In the genomic region with DNA sequence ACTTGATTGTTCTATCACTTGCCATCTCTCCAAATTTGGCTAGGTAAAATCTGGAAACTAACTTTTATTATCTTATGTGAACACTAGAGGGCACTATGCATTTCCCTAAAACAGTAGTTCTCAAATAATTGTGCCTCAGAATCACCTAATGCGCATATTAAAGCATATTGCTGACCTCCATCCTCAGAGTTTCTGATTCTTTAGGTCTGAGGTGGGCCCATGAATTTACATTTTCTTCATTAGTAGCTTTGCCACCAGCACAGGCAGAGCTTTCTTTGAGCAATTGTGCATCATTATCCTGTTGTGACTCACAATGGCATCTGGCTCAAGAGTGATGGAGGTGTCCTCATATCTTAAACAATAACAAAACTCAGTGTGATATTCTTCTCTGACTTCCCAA, we compare ENCODE assay signal across 10 cellular contexts. TPM values are rescaled to one million over a fixed set of nuclear protein-coding genes. Genes with fewer than 3 reads are reported as not detected.
DNase-seq lines count a peak whose midpoint lies in the region; ATAC-seq, FAIRE-seq and TF ChIP-seq lines count a peak whose summit lies in the region.
"Had no signal": no experiment of that assay in that cellular context is flagged by ENCODE, and none has a peak within 500 bp of the region (broad histone marks: within the 10 kb centered on the region; RNA-seq: fewer than 3 reads in every experiment).

No MANE protein-coding gene starts in this region.

- no peak overlapping the region for H3K4ac ChIP-seq in H1 (replicated peaks; ENCODE audit: insufficient read length, low read depth, low read length)

- H4K91ac ChIP-seq in H1 (replicated peaks; ENCODE audit: insufficient read length, low read length), result no peak overlapping the region

- H3K9me3 ChIP-seq in BE2C, result no peaks in the 10 kb centered on the region
- no peaks in the 10 kb centered on the region for H3K9me3 ChIP-seq in H1 (ENCODE audit: insufficient read depth in 2 of 2, low read depth in 1 of 2, low read length in 1 of 2)
- H3K9me3 ChIP-seq: HAP-1 had no signal

- H3K4me3 ChIP-seq in BE2C (ENCODE audit: low read depth, low read length), result no peak overlapping the region
- H3K4me3 ChIP-seq in H1 (ENCODE audit: extremely low read depth in 1 of 4, insufficient read depth in 2 of 4, low read depth in 3 of 4, low read length in 4 of 4), result no peak overlapping the region
- H3K4me3 ChIP-seq in retinal pigment epithelial cell (ENCODE audit: low read length), result no peak overlapping the region
- H3K4me3 ChIP-seq: HAP-1 had no signal

- TF ChIP-seq EP300 in H1 (IDR thresholded peaks at IDR 0.05; ENCODE audit: borderline replicate concordance in 1 of 2, low read depth in 2 of 2, low read length in 2 of 2), result no peak

- no peak for TF ChIP-seq POLR2A in H1 (IDR thresholded peaks at IDR 0.05; ENCODE audit: control extremely low read depth in 1 of 2, low read depth in 2 of 2, low read length in 2 of 2)

- H3K23ac ChIP-seq in H1 (ENCODE audit: insufficient read length), result no peak overlapping the region

- H3K79me1 ChIP-seq in H1 (ENCODE audit: low read depth, low read length), result no peaks in the 10 kb centered on the region

- no peaks in the 10 kb centered on the region for H3K4me1 ChIP-seq in BE2C
- H3K4me1 ChIP-seq in H1 (replicated peaks in 1 of 4; ENCODE audit: control insufficient read depth in 3 of 4, insufficient read depth in 4 of 4, low read length in 3 of 4), result peaks cover 0 to 3% (median 0%) of the 10 kb centered on the region in 4 experiments; a peak in 1 of 7 replicates

- H4K8ac ChIP-seq in H1 (ENCODE audit: extremely low read depth, insufficient read depth, low read length), result no peak overlapping the region

- H2AFZ ChIP-seq in H1 (ENCODE audit: low read length), result no peak overlapping the region

- H3K9ac ChIP-seq in H1 (replicated peaks in 1 of 4; ENCODE audit: extremely low read depth in 1 of 4, low read depth in 3 of 4, low read length in 3 of 4), result no peak overlapping the region

- DNase-seq in BE2C (no peak), NCI-H446 (lab: John Stamatoyannopoulos, UW) (peak; percentile 29 to 69), H1 (ENCODE audit: low read depth in 1 of 2, low spot score in 2 of 2) (no peak), retinal pigment epithelial cell (ENCODE audit: low read depth) (no peak), pons (ENCODE audit: low spot score) (no peak)

- no peak overlapping the region for H4K5ac ChIP-seq in H1 (ENCODE audit: insufficient read length, low read depth, low read length)

- H2BK15ac ChIP-seq in H1 (ENCODE audit: low read length), result no peak overlapping the region

- TF ChIP-seq CTCF in BE2C (IDR thresholded peaks at IDR 0.05; ENCODE audit: low read depth, low read length) (peak; percentile 61), H1 (IDR thresholded peaks at IDR 0.05; ENCODE audit: control extremely low read depth in 1 of 3, insufficient read depth in 1 of 3, low read depth in 1 of 3, low read length in 3 of 3) (peak in 1 of 3 experiments; percentile 51; a peak in 2 of 4 replicates), retinal pigment epithelial cell (conservative IDR thresholded peaks at IDR 0.05; ENCODE audit: low read depth, low read length) (peak; percentile 54)

- H3K56ac ChIP-seq in H1 (replicated peaks; ENCODE audit: insufficient read length, low read depth, low read length), result no peak overlapping the region

- no peak overlapping the region for H3K18ac ChIP-seq in H1 (ENCODE audit: extremely low read depth, low read length)

- POLR2A ChIA-PET in H1 (lab: Charles Lee; ENCODE audit: partially characterized antibody), result no interaction called here

- H4K20me1 ChIP-seq in H1 (replicated peaks in 1 of 2; ENCODE audit: control insufficient read depth in 1 of 2, insufficient read depth in 2 of 2, low read length in 2 of 2), result no peaks in the 10 kb centered on the region

- no peak overlapping the region for H2AK5ac ChIP-seq in H1 (ENCODE audit: low read depth, low read length)

- H3K23me2 ChIP-seq in H1 (ENCODE audit: low read depth, low read length), result no peaks in the 10 kb centered on the region

- no peak overlapping the region for H3K4me2 ChIP-seq in H1 (ENCODE audit: insufficient read depth in 1 of 2, low read depth in 2 of 2, low read length in 2 of 2)

- ATAC-seq in GM21390 (IDR thresholded peaks at IDR 0.05; ENCODE audit: unreplicated experiment), result peak; percentile 75
- no peak for ATAC-seq in HG03045 (IDR thresholded peaks at IDR 0.05; ENCODE audit: unreplicated experiment)
- no peak for ATAC-seq in HG03108 (IDR thresholded peaks at IDR 0.05; ENCODE audit: unreplicated experiment)

- no peak overlapping the region for H2BK120ac ChIP-seq in H1 (replicated peaks; ENCODE audit: low read depth, low read length)

- CTCF ChIA-PET in H1 (lab: Charles Lee; ENCODE audit: partially characterized antibody), result interaction anchor here (0.6 to 4.2 kb wide), 22 partner anchors 9 to 1177 kb away, joined by 3 to 25 read pairs (median 3); no protein-coding TSS in a partner anchor

- 46% methylated on average over 1 of the region's 1 CpG; no CpG with 5 or more reads in 1 of the 2 experiments for WGBS in H1 (ENCODE audit: extremely low coverage in 1 of 2, insufficient coverage in 1 of 2, insufficient read length in 1 of 2, insufficient replicate concordance in 2 of 2, low coverage in 1 of 2, low lambda C conversion rate in 2 of 2, missing lambda C conversion rate in 1 of 2), 2 experiments

- no peak for FAIRE-seq in H1 (lab: Jason Lieb, UNC)
- FAIRE-seq: colon had no signal

- no peak overlapping the region for H2BK20ac ChIP-seq in H1 (ENCODE audit: low read length)

- H3K27me3 ChIP-seq in BE2C (no peaks in the 10 kb centered on the region), H1 (replicated peaks in 1 of 4; ENCODE audit: control insufficient read depth in 3 of 4, extremely low read depth in 1 of 4, insufficient read depth in 3 of 4, low read length in 3 of 4) (no peaks in the 10 kb centered on the region)

- no peak overlapping the region for H2BK12ac ChIP-seq in H1 (ENCODE audit: low read depth, low read length)

- no peaks in the 10 kb centered on the region for H3K79me2 ChIP-seq in H1 (ENCODE audit: control insufficient read depth in 1 of 2, insufficient read depth in 2 of 2, low read length in 2 of 2)

- peak; percentile 55 to 60 for TF ChIP-seq RAD21 in H1 (IDR thresholded peaks at IDR 0.05 in 1 of 2, conservative IDR thresholded peaks at IDR 0.05 in 1 of 2; ENCODE audit: low read depth in 2 of 2, low read length in 2 of 2)

- no peaks in the 10 kb centered on the region for H3K36me3 ChIP-seq in BE2C
- H3K36me3 ChIP-seq in H1 (ENCODE audit: control insufficient read depth in 2 of 4, insufficient read depth in 4 of 4, low read length in 3 of 4), result no peaks in the 10 kb centered on the region
- H3K36me3 ChIP-seq: HAP-1 had no signal

- H2BK5ac ChIP-seq in H1 (ENCODE audit: low read depth, low read length), result no peak overlapping the region

- H3K14ac ChIP-seq in H1 (ENCODE audit: insufficient read length), result no peak overlapping the region

- H3K27ac ChIP-seq in H1 (ENCODE audit: low read depth, low read length), result no peak overlapping the region

TF ChIP-seq in H1, 55 proteins besides CTCF, POLR2A, EP300 and RAD21 (continues in another document):
- TF ChIP-seq RFX5 (IDR thresholded peaks at IDR 0.05; ENCODE audit: borderline replicate concordance, low read depth, low read length), result no peak
- no peak for TF ChIP-seq SAP30 (IDR thresholded peaks at IDR 0.05; ENCODE audit: insufficient read depth, insufficient replicate concordance, low read length)
- no peak for TF ChIP-seq SP4 (IDR thresholded peaks at IDR 0.05; ENCODE audit: low read length)
- peak; percentile 74; the same call in 1 of the 2 replicates for TF ChIP-seq POU5F1 (IDR thresholded peaks at IDR 0.05; ENCODE audit: low read depth, low read length)
- TF ChIP-seq CREB1 (IDR thresholded peaks at IDR 0.05), result no peak
- TF ChIP-seq, protein P1, sequence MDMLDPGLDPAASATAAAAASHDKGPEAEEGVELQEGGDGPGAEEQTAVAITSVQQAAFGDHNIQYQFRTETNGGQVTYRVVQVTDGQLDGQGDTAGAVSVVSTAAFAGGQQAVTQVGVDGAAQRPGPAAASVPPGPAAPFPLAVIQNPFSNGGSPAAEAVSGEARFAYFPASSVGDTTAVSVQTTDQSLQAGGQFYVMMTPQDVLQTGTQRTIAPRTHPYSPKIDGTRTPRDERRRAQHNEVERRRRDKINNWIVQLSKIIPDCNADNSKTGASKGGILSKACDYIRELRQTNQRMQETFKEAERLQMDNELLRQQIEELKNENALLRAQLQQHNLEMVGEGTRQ (IDR thresholded peaks at IDR 0.05; ENCODE audit: low read length), result no peak

RNA-seq across cellular contexts. Expression of a gene that starts 17.5 kb away (rescaled TPM):
- polyA plus RNA-seq in BE2C (2012; ENCODE audit: insufficient read depth, insufficient read length, low read depth), result 51.1 TPM
- 1.7 and 1.9 TPM in 2 replicates for total RNA-seq in H1 (2021; fragmentation: NEBNext Ultra II Directional; extraction: Animal tissue kit (Norgen Biotek cat#: 25700))
- polyA plus RNA-seq in H1 (2011; rRNA removed), result 0.35 and 0.56 TPM in 2 replicates
- polyA plus RNA-seq in H1 (2011; cell fraction: cytosol; rRNA removed), result 0.57 TPM
- polyA plus RNA-seq in H1 (2011; cell fraction: nucleus; rRNA removed), result 0.07 TPM
- polyA plus RNA-seq in H1 (2012, experiment 1 of 2), result 0.98 to 1.4 TPM (median 1.2 TPM) in 4 replicates
- polyA plus RNA-seq in H1 (2012, experiment 2 of 2), result not detected
- polyA plus RNA-seq in H1 (2013, experiment 1 of 2), result 6.1 TPM
- polyA plus RNA-seq in H1 (2013, experiment 2 of 2), result 5.9 TPM
- polyA minus RNA-seq in H1 (2011; rRNA and poly(A)+ RNA removed), result 0.82 and 1.2 TPM in 2 replicates
- 0.59 TPM for polyA minus RNA-seq in H1 (2011; cell fraction: cytosol; rRNA and poly(A)+ RNA removed)
- 0.70 TPM for polyA minus RNA-seq in H1 (2011; cell fraction: nucleus; rRNA and poly(A)+ RNA removed)

Comparison
In these comparisons a context has a peak if more than half of its experiments do, and no peak if none do; other contexts are left out.
1. DNase-seq: peak in NCI-H446 (2 of 2); none in BE2C (single experiment), H1 (0 of 2), retinal pigment epithelial cell (single experiment) and pons (single experiment).